In the genomic region with DNA sequence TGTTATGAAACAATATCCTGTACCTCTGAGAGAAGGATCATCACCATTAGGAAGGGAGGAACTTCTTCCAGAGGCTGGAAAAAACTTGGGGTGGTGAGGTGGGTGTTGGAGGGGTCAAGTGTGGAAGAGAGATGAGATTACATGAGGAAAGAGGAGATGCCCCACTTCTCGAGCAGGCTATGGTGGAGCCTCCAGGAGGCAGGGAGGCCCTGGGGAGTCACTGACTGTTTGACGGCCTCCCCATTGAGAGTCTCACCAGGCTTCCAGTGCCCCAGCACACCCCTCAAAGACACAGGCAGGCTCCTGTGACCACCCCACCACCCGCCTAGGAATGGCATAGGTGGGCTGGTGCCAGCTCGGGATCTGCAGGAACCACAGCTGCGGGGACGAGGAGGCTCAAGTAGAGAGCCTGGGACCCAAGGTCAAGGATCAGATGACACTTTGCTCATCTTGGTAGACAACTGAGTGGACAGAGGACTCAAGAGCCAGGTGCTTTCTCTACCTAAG, we compare ENCODE assay signal across 27 cellular contexts.
"Had no signal": no experiment of that assay in that cellular context is flagged by ENCODE, and none has a peak within 500 bp of the region (broad histone marks: within the 10 kb centered on the region; RNA-seq: fewer than 3 reads in every experiment).

No MANE protein-coding gene starts in this region.

- H3K27ac ChIP-seq: left lung, lower lobe of right lung, neural progenitor cell, neutrophil, ovary, right atrium auricular region, right lobe of liver, suprapubic skin, thoracic aorta, tibial artery, vagina had no signal

- H3K27ac Mint-ChIP-seq: naive thymus-derived CD4-positive, alpha-beta T cell; nephron progenitor cell; neural progenitor cell; progenitor cell of endocrine pancreas; stimulated activated naive CD8-positive, alpha-beta T cell treated with anti-CD3 and anti-CD28 coated beads, Interleukin-15, Interleukin-2, amounts not matched to agents 100 ng/mL and 50 ng/mL, for 24 hours had no signal

- H3K27me3 ChIP-seq: left lung, neural progenitor cell, neutrophil, ovary, right atrium auricular region, right lobe of liver, suprapubic skin, tibial artery, vagina had no signal

- H3K36me3 Mint-ChIP-seq: naive thymus-derived CD4-positive, alpha-beta T cell; neural progenitor cell had no signal

- H3K27me3 Mint-ChIP-seq: stimulated activated naive CD8-positive, alpha-beta T cell treated with anti-CD3 and anti-CD28 coated beads, Interleukin-15, Interleukin-2, amounts not matched to agents 100 ng/mL and 50 ng/mL, for 24 hours had no signal

- H3K9me3 ChIP-seq: left lung, lower lobe of right lung, mucosa of descending colon, neutrophil, ovary, right atrium auricular region, right lobe of liver, suprapubic skin, thoracic aorta, tibial artery, vagina had no signal

- H3K36me3 ChIP-seq: left lung, lower lobe of right lung, neural progenitor cell, neutrophil, ovary, right atrium auricular region, right lobe of liver, suprapubic skin, thoracic aorta, tibial artery, vagina had no signal

- H3K9me3 Mint-ChIP-seq: nephron progenitor cell; neural progenitor cell; stimulated activated naive CD8-positive, alpha-beta T cell treated with anti-CD3 and anti-CD28 coated beads, Interleukin-15, Interleukin-2, amounts not matched to agents 100 ng/mL and 50 ng/mL, for 24 hours had no signal

- H3K4me3 Mint-ChIP-seq: naive thymus-derived CD4-positive, alpha-beta T cell; nephron progenitor cell; neural progenitor cell; stimulated activated naive CD8-positive, alpha-beta T cell treated with anti-CD3 and anti-CD28 coated beads, Interleukin-15, Interleukin-2, amounts not matched to agents 100 ng/mL and 50 ng/mL, for 24 hours had no signal

- H3K4me1 Mint-ChIP-seq: nephron progenitor cell had no signal

- H3K4me3 ChIP-seq: left lung, lower lobe of right lung, mucosa of descending colon, neural progenitor cell, ovary, right atrium auricular region, right lobe of liver, smooth muscle cell, suprapubic skin, thoracic aorta, tibial artery, vagina had no signal

- ATAC-seq: left colon; left lung; lower lobe of right lung; mucosa of descending colon; naive thymus-derived CD4-positive, alpha-beta T cell; right lobe of liver had no signal

- DNase-seq: hippocampal formation; kidney; left colon; left lung; lower lobe of right lung; midbrain; mucosa of descending colon; naive thymus-derived CD4-positive, alpha-beta T cell; nephron progenitor cell; occipital lobe; ovary; right lobe of liver; stimulated activated CD4-positive, alpha-beta T cell treated with anti-CD3 and anti-CD28 coated beads, Interleukin-15, amount 100 ng/mL, for 24 hours; stimulated activated CD4-positive, alpha-beta T cell treated with anti-CD3 and anti-CD28 coated beads, Interleukin-2, amount 100 ng/mL, for 24 hours; stimulated activated CD4-positive, alpha-beta T cell treated with anti-CD3 and anti-CD28 coated beads, Interleukin-4, amount 100 ng/mL, for 1 hour; stimulated activated naive CD4-positive, alpha-beta T cell; tibial artery; trophoblast cell had no signal

- H3K4me1 ChIP-seq: left lung, neural progenitor cell, right atrium auricular region, right lobe of liver, suprapubic skin, vagina had no signal
